25 cellular contexts compared by ENCODE assay signal in the genomic region with DNA sequence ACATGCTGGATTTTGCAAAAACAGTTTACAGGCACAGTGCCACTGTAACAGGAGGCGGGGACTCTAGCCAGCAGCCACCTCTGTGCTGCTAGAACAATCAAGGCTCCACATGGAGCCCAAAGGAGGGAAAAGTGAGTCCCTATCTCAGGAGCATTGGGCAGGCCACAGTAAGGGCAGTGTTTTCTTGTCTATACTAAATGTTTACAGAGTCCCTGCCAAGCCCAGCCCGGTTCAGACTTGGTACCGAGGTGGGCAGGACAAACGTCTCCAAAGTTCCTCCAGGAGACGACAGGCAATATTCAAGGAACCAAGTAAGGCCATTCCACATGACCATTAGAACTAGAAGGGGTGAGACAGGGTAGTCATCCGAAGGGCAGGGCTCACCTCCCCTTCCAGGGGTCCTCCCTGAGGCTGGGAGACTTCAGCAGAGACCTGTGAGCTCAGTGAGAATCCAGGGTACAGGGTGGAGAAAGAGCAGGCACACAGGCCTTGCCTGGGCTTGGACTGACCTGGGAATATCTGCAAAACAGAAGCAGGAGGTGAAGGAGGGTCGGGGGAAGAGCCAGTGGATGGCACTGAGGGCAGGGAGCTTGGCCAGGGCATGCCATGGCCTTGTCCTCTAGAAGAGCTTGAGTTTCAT.
"Had no signal": no experiment of that assay in that cellular context is flagged by ENCODE, and none has a peak within 500 bp of the region (broad histone marks: within the 10 kb centered on the region; RNA-seq: fewer than 3 reads in every experiment).

No MANE protein-coding gene starts in this region.

- H3K9me3 Mint-ChIP-seq: natural killer cell had no signal

- FAIRE-seq: small intestine, urothelium cell line had no signal

- H3K4me1 Mint-ChIP-seq: mesothelial cell of epicardium; naive B cell; natural killer cell; stimulated activated memory B cell treated with anti-CD40 and anti-IgM and Interleukin-4, amounts not matched to agents 10 μg/mL and 1 μg/mL and 100 μg/mL, for 72 hours; stimulated activated naive CD8-positive, alpha-beta T cell treated with anti-CD3 and anti-CD28 coated beads, Interleukin-15, amount 100 ng/mL, for 72 hours had no signal

- H3K9ac ChIP-seq: parathyroid adenoma had no signal

- H3K4me2 ChIP-seq: hepatocyte had no signal

- H3K79me2 ChIP-seq: hepatocyte, parathyroid adenoma had no signal

- ATAC-seq: heart left ventricle; natural killer cell; right cardiac atrium; stimulated activated memory B cell treated with anti-CD40 and anti-IgM and Interleukin-4, amounts not matched to agents 10 μg/mL and 1 μg/mL and 100 μg/mL, for 72 hours; upper lobe of right lung had no signal

- H3K9me3 ChIP-seq: prostate gland, upper lobe of right lung had no signal

- H3K27ac ChIP-seq: heart left ventricle, hepatocyte, left ventricle myocardium inferior, parathyroid adenoma, prostate gland, sigmoid colon, spleen, transverse colon, upper lobe of right lung had no signal

- H3K36me3 Mint-ChIP-seq: naive B cell; natural killer cell; stimulated activated memory B cell treated with anti-CD40 and anti-IgM and Interleukin-4, amounts not matched to agents 10 μg/mL and 1 μg/mL and 100 μg/mL, for 72 hours had no signal

- H2AFZ ChIP-seq: hepatocyte, parathyroid adenoma had no signal

- H3K36me3 ChIP-seq: left ventricle myocardium inferior, prostate gland, sigmoid colon, spleen, transverse colon, upper lobe of right lung had no signal

- H3K27me3 Mint-ChIP-seq: naive B cell; stimulated activated memory B cell treated with anti-CD40 and anti-IgM and Interleukin-4, amounts not matched to agents 10 μg/mL and 1 μg/mL and 100 μg/mL, for 72 hours had no signal

- H3K4me3 Mint-ChIP-seq: mesothelial cell of epicardium; natural killer cell; stimulated activated memory B cell treated with anti-CD40 and anti-IgM and Interleukin-4, amounts not matched to agents 10 μg/mL and 1 μg/mL and 100 μg/mL, for 72 hours; stimulated activated naive CD8-positive, alpha-beta T cell treated with anti-CD3 and anti-CD28 coated beads, Interleukin-15, amount 100 ng/mL, for 72 hours had no signal

- H3K27me3 ChIP-seq: heart left ventricle, hepatocyte, sigmoid colon, spleen, transverse colon, upper lobe of right lung had no signal

- H3K27ac Mint-ChIP-seq: mesothelial cell of epicardium; naive B cell; natural killer cell; stimulated activated memory B cell treated with anti-CD40 and anti-IgM and Interleukin-4, amounts not matched to agents 10 μg/mL and 1 μg/mL and 100 μg/mL, for 72 hours; stimulated activated naive CD8-positive, alpha-beta T cell treated with anti-CD3 and anti-CD28 coated beads, Interleukin-15, amount 100 ng/mL, for 72 hours had no signal

- H3K4me3 ChIP-seq: heart left ventricle, hepatocyte, left ventricle myocardium inferior, lung, prostate gland, sigmoid colon, spleen, transverse colon, upper lobe of right lung had no signal

- H3K4me1 ChIP-seq: parathyroid adenoma, prostate gland, sigmoid colon, spleen, transverse colon, upper lobe of right lung had no signal

- DNase-seq: heart left ventricle; islet precursor cell; left ventricle myocardium inferior; mesendoderm; naive B cell; natural killer cell; nucleus accumbens; retina; right cardiac atrium; sigmoid colon; small intestine; spleen; stimulated activated CD4-positive, alpha-beta T cell treated with anti-CD3 and anti-CD28 coated beads, Interleukin-4, amount 100 ng/mL, for 24 hours; stimulated activated naive CD4-positive, alpha-beta T cell treated with Interleukin-2 at 50 U/mL for 16 hours; stimulated activated naive CD8-positive, alpha-beta T cell treated with anti-CD3 and anti-CD28 coated beads, Interleukin-15, amount 100 ng/mL, for 72 hours; substantia nigra; transverse colon; upper lobe of right lung had no signal
